ENCODE assay signal across 1 cellular context in genomic region chr7:158541330-158542010, GRCh38.
TF ChIP-seq lines count a peak whose summit lies in the region.

No MANE protein-coding gene starts in this region.

TF ChIP-seq in K562, 482 proteins besides CTCF, POLR2A, EP300 and RAD21 (continued from another document):
- TF ChIP-seq, protein P1, sequence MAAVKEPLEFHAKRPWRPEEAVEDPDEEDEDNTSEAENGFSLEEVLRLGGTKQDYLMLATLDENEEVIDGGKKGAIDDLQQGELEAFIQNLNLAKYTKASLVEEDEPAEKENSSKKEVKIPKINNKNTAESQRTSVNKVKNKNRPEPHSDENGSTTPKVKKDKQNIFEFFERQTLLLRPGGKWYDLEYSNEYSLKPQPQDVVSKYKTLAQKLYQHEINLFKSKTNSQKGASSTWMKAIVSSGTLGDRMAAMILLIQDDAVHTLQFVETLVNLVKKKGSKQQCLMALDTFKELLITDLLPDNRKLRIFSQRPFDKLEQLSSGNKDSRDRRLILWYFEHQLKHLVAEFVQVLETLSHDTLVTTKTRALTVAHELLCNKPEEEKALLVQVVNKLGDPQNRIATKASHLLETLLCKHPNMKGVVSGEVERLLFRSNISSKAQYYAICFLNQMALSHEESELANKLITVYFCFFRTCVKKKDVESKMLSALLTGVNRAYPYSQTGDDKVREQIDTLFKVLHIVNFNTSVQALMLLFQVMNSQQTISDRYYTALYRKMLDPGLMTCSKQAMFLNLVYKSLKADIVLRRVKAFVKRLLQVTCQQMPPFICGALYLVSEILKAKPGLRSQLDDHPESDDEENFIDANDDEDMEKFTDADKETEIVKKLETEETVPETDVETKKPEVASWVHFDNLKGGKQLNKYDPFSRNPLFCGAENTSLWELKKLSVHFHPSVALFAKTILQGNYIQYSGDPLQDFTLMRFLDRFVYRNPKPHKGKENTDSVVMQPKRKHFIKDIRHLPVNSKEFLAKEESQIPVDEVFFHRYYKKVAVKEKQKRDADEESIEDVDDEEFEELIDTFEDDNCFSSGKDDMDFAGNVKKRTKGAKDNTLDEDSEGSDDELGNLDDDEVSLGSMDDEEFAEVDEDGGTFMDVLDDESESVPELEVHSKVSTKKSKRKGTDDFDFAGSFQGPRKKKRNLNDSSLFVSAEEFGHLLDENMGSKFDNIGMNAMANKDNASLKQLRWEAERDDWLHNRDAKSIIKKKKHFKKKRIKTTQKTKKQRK (IDR thresholded peaks at IDR 0.05; ENCODE audit: borderline replicate concordance, low read depth, low read length) = no peak
- TF ChIP-seq ZNF146 (CRISPR knock-in tag; IDR thresholded peaks at IDR 0.05; ENCODE audit: unreplicated experiment) (no peak), SPI1 (IDR thresholded peaks at IDR 0.05; ENCODE audit: borderline replicate concordance, low read depth, low read length) (0 out of 2 replicates have a peak, but pooled peaks have one; percentile 23)
